In genomic region chr16:55175389-55175788, GRCh38 we compare ENCODE assay signal across 28 cellular contexts.
"Had no signal": no experiment of that assay in that cellular context is flagged by ENCODE, and none has a peak within 500 bp of the region (broad histone marks: within the 10 kb centered on the region; RNA-seq: fewer than 3 reads in every experiment).

No MANE protein-coding gene starts in this region.

- H3K4me1 ChIP-seq: heart right ventricle, left ventricle myocardium inferior, parathyroid adenoma, right atrium auricular region, suprapubic skin, tibial artery, upper lobe of right lung, uterus had no signal

- H3K4me1 Mint-ChIP-seq: memory B cell; naive thymus-derived CD8-positive, alpha-beta T cell; nephron; stimulated activated effector memory CD8-positive, alpha-beta T cell treated with anti-CD3 and anti-CD28 coated beads, Interleukin-12 subunit alpha, Interleukin-12 subunit beta, amount 100 ng/mL, for 72 hours had no signal

- H3K4me3 ChIP-seq: heart right ventricle, hepatocyte, left ventricle myocardium inferior, lung, neural progenitor cell, right atrium auricular region, skin epidermis, suprapubic skin, thoracic aorta, tibial artery, upper lobe of right lung, uterus had no signal

- H3K36me3 Mint-ChIP-seq: memory B cell; naive thymus-derived CD8-positive, alpha-beta T cell; neural progenitor cell; stimulated activated effector memory CD8-positive, alpha-beta T cell treated with anti-CD3 and anti-CD28 coated beads, Interleukin-12 subunit alpha, Interleukin-12 subunit beta, amount 100 ng/mL, for 72 hours had no signal

- H3K36me3 ChIP-seq: heart right ventricle, left ventricle myocardium inferior, neural progenitor cell, neutrophil, right atrium auricular region, suprapubic skin, thoracic aorta, tibial artery, upper lobe of right lung, uterus had no signal

- H3K27ac ChIP-seq: heart right ventricle, hepatocyte, left ventricle myocardium inferior, neural progenitor cell, neutrophil, parathyroid adenoma, right atrium auricular region, skin epidermis, suprapubic skin, thoracic aorta, tibial artery, upper lobe of right lung, uterus had no signal

- H3K4me3 Mint-ChIP-seq: memory B cell; naive thymus-derived CD8-positive, alpha-beta T cell; nephron; neural progenitor cell; stimulated activated effector memory CD8-positive, alpha-beta T cell treated with anti-CD3 and anti-CD28 coated beads, Interleukin-12 subunit alpha, Interleukin-12 subunit beta, amount 100 ng/mL, for 72 hours; stimulated activated naive CD8-positive, alpha-beta T cell treated with anti-CD3 and anti-CD28 coated beads, Interleukin-15, Interleukin-2, amounts not matched to agents 100 ng/mL and 50 ng/mL, for 24 hours had no signal

- H3K27me3 ChIP-seq: hepatocyte, neural progenitor cell, neutrophil, right atrium auricular region, suprapubic skin, tibial artery, upper lobe of right lung, uterus had no signal

- H3K9me3 Mint-ChIP-seq: naive thymus-derived CD8-positive, alpha-beta T cell; nephron; stimulated activated effector memory CD8-positive, alpha-beta T cell treated with anti-CD3 and anti-CD28 coated beads, Interleukin-12 subunit alpha, Interleukin-12 subunit beta, amount 100 ng/mL, for 72 hours; stimulated activated naive CD8-positive, alpha-beta T cell treated with anti-CD3 and anti-CD28 coated beads, Interleukin-15, Interleukin-2, amounts not matched to agents 100 ng/mL and 50 ng/mL, for 24 hours had no signal

- H3K9me3 ChIP-seq: neutrophil, suprapubic skin, thoracic aorta, tibial artery, upper lobe of right lung, uterus had no signal

- H3K27ac Mint-ChIP-seq: memory B cell; nephron; neural progenitor cell; progenitor cell of endocrine pancreas; stimulated activated effector memory CD8-positive, alpha-beta T cell treated with anti-CD3 and anti-CD28 coated beads, Interleukin-12 subunit alpha, Interleukin-12 subunit beta, amount 100 ng/mL, for 72 hours; stimulated activated naive CD8-positive, alpha-beta T cell treated with anti-CD3 and anti-CD28 coated beads, Interleukin-15, Interleukin-2, amounts not matched to agents 100 ng/mL and 50 ng/mL, for 24 hours had no signal

- H3K27me3 Mint-ChIP-seq: memory B cell; stimulated activated naive CD8-positive, alpha-beta T cell treated with anti-CD3 and anti-CD28 coated beads, Interleukin-15, Interleukin-2, amounts not matched to agents 100 ng/mL and 50 ng/mL, for 24 hours had no signal

- DNase-seq: heart right ventricle; islet precursor cell; left ventricle myocardium inferior; midbrain; naive thymus-derived CD8-positive, alpha-beta T cell; occipital lobe; stimulated activated CD4-positive, alpha-beta T cell treated with anti-CD3 and anti-CD28 coated beads, Interleukin-12 subunit alpha, Interleukin-12 subunit beta, amount 100 ng/mL, for 4 hours; stimulated activated CD4-positive, alpha-beta T cell treated with anti-CD3 and anti-CD28 coated beads, Interleukin-15, amount 100 ng/mL, for 24 hours; stimulated activated CD4-positive, alpha-beta T cell treated with anti-CD3 and anti-CD28 coated beads, Interleukin-4, amount 100 ng/mL, for 24 hours; stimulated activated naive CD4-positive, alpha-beta T cell; tibial artery; trophoblast cell; upper lobe of right lung; uterus had no signal
